15 cellular contexts compared by ENCODE assay signal in the genomic region with DNA sequence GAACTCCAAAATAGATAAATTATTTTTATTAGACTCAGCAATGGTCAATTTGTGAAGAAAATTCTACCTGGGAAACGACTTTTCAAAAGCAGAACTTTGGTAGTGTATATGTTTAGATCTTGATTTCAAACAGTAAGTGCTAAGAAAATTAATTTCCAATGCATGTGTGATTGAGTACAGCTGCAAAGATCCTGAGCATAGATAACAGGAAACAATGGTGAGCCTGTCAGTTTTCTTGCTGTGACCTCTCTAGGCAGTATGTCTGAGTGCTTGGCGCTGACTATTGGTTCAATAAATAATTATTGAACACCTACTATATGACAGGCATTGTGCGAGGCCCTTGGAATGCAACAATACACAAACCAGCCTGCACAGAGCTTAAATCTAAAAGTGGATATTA.
DNase-seq lines count a peak whose midpoint lies in the region; ATAC-seq and TF ChIP-seq lines count a peak whose summit lies in the region.
"Had no signal": no experiment of that assay in that cellular context is flagged by ENCODE, and none has a peak within 500 bp of the region (broad histone marks: within the 10 kb centered on the region; RNA-seq: fewer than 3 reads in every experiment).

No MANE protein-coding gene starts in this region.

- 89% methylated on average over 3 of the region's 3 CpGs for WGBS in mammary epithelial cell (ENCODE audit: low coverage, missing lambda C conversion rate)

- no peaks in the 10 kb centered on the region for H3K27me3 Mint-ChIP-seq in MCF 10A (ENCODE audit: insufficient read depth, unreplicated experiment)
- H3K27me3 Mint-ChIP-seq: CD4-positive, CD25-positive, alpha-beta regulatory T cell had no signal

- no peaks in the 10 kb centered on the region for H4K20me1 ChIP-seq in mammary epithelial cell (ENCODE audit: insufficient read depth, low read length)

- intact Hi-C loops in mammary epithelial cell (cut with micrococcal nuclease) (no loop called here), MCF 10A (cut with micrococcal nuclease) (no loop called here), lower lobe of right lung (cut with DNase I) (no loop called here), cardiac septum (cut with DNase I) (no loop called here)

- H3K9me3 ChIP-seq in mammary epithelial cell (replicated peaks; ENCODE audit: insufficient read depth, low read length) (no peaks in the 10 kb centered on the region), lower lobe of right lung (no peaks in the 10 kb centered on the region)
- H3K9me3 ChIP-seq: BE2C, Caco-2, HAP-1 had no signal

- H3K27ac ChIP-seq in mammary epithelial cell (ENCODE audit: insufficient read depth, low read depth, low read length) (no peak overlapping the region), lower lobe of right lung (no peak overlapping the region)
- H3K27ac ChIP-seq: GM23248, HL-60 had no signal

- no peaks in the 10 kb centered on the region for H3K36me3 Mint-ChIP-seq in MCF 10A (ENCODE audit: insufficient read depth, unreplicated experiment)
- H3K36me3 Mint-ChIP-seq: CD4-positive, CD25-positive, alpha-beta regulatory T cell had no signal

- BruUV-seq in mammary epithelial cell (replicated peaks; lab: Mats Ljungman, UMichigan) (no TSS peak), MCF 10A (replicated peaks; lab: Mats Ljungman, UMichigan) (no TSS peak)

- H3K27ac Mint-ChIP-seq in MCF 10A (ENCODE audit: low read depth, unreplicated experiment), result no peak overlapping the region
- H3K27ac Mint-ChIP-seq: CD4-positive, CD25-positive, alpha-beta regulatory T cell had no signal

- TF ChIP-seq CTCF in mammary epithelial cell (conservative IDR thresholded peaks at IDR 0.05 in 1 of 2, IDR thresholded peaks at IDR 0.05 in 1 of 2; ENCODE audit: extremely low read depth in 1 of 2, insufficient read depth in 1 of 2, low read depth in 1 of 2, low read length in 2 of 2), result no peak
- TF ChIP-seq CTCF in MCF 10A (IDR thresholded peaks at IDR 0.05; ENCODE audit: unreplicated experiment), result no peak
- no peak for TF ChIP-seq CTCF in lower lobe of right lung (IDR thresholded peaks at IDR 0.05)

- dilution Hi-C loops in mammary epithelial cell (cut with HindIII; ENCODE audit: low sequenced_read_pairs), result no loop called here

- H3K4me1 ChIP-seq in mammary epithelial cell (ENCODE audit: insufficient read depth, low read length) (no peaks in the 10 kb centered on the region), lower lobe of right lung (no peaks in the 10 kb centered on the region)
- H3K4me1 ChIP-seq: BE2C, Caco-2, HAP-1 had no signal

- no peak for ATAC-seq in SK-N-SH treated with all-trans-retinoic acid at 6 μM for 48 hours
- ATAC-seq in lower lobe of right lung, result no peak
- ATAC-seq in HG02973 (IDR thresholded peaks at IDR 0.05; ENCODE audit: unreplicated experiment), result no peak

- CTCF ChIA-PET in mammary epithelial cell (lab: Charles Lee; ENCODE audit: low non-redundant PET) (no interaction called here), MCF 10A (lab: Yijun Ruan, JAX) (no interaction called here)

- no peaks in the 10 kb centered on the region for H3K36me3 ChIP-seq in mammary epithelial cell (ENCODE audit: insufficient read depth, low read length)
- no peaks in the 10 kb centered on the region for H3K36me3 ChIP-seq in lower lobe of right lung
- H3K36me3 ChIP-seq: BE2C, HAP-1 had no signal

- H3K4me3 ChIP-seq in mammary epithelial cell (replicated peaks in 1 of 3; ENCODE audit: insufficient read depth in 1 of 3, low read depth in 2 of 3, low read length in 3 of 3) (no peak overlapping the region), lower lobe of right lung (no peak overlapping the region)
- H3K4me3 ChIP-seq: GM23248, HAP-1 had no signal

- peaks cover 11% of the 10 kb centered on the region for H3K9me3 Mint-ChIP-seq in MCF 10A (ENCODE audit: unreplicated experiment)

- H3K4me2 ChIP-seq in mammary epithelial cell (ENCODE audit: insufficient read depth, low read depth, low read length), result no peak overlapping the region

- H3K27me3 ChIP-seq in mammary epithelial cell (ENCODE audit: insufficient read depth, low read length), result no peaks in the 10 kb centered on the region
- H3K27me3 ChIP-seq in lower lobe of right lung (ENCODE audit: low read depth), result no peaks in the 10 kb centered on the region
- H3K27me3 ChIP-seq: BE2C had no signal

- H2AFZ ChIP-seq in mammary epithelial cell (ENCODE audit: low read depth, low read length), result peak overlapping the region; percentile 24
- H2AFZ ChIP-seq: GM23248 had no signal

- no peaks in the 10 kb centered on the region for H3K79me2 ChIP-seq in mammary epithelial cell (ENCODE audit: insufficient read depth, low read length)

- DNase-seq in mammary epithelial cell, result no peak
- DNase-seq in MCF 10A (ENCODE audit: unreplicated experiment), result no peak
- peak; percentile 7 for DNase-seq in NCI-H146 treated with DMSO at 0.1 percent for 48 hours (lab: John Stamatoyannopoulos, UW; ENCODE audit: unreplicated experiment)
- no peak for DNase-seq in lower lobe of right lung
- DNase-seq in cardiac septum (ENCODE audit: low spot score), result no peak
- DNase-seq: ACHN; BE2C; C1 segment of cervical spinal cord; Caco-2; CD4-positive, CD25-positive, alpha-beta regulatory T cell; GM23248 had no signal

- no peaks in the 10 kb centered on the region for H3K4me1 Mint-ChIP-seq in MCF 10A (ENCODE audit: insufficient read depth, unreplicated experiment)
- H3K4me1 Mint-ChIP-seq: CD4-positive, CD25-positive, alpha-beta regulatory T cell had no signal

- POLR2A ChIA-PET in MCF 10A (lab: Yijun Ruan, JAX), result interaction anchor here (0.8 kb wide), 1 partner anchor 22 kb away, joined by 3 read pairs; no protein-coding TSS in a partner anchor

- in situ Hi-C loops in mammary epithelial cell (cut with MboI; ENCODE audit: low sequenced_read_pairs in 2 of 2), result no loop called here

- H3K9ac ChIP-seq in mammary epithelial cell (ENCODE audit: insufficient read depth, low read length), result no peak overlapping the region
- H3K9ac ChIP-seq: GM23248 had no signal

- H3K4me3 Mint-ChIP-seq in MCF 10A (ENCODE audit: unreplicated experiment), result no peak overlapping the region
- H3K4me3 Mint-ChIP-seq: CD4-positive, CD25-positive, alpha-beta regulatory T cell had no signal

TF ChIP-seq in SK-N-SH treated with all-trans-retinoic acid at 6 μM for 48 hours, 23 proteins besides CTCF, POLR2A, EP300 and RAD21:
- TF ChIP-seq ZNF565 (CRISPR knock-in tag; conservative IDR thresholded peaks at IDR 0.05; ENCODE audit: low read depth) (no peak), TCF4 (CRISPR knock-in tag; IDR thresholded peaks at IDR 0.05; ENCODE audit: borderline replicate concordance) (0 out of 2 replicates have a peak, but pooled peaks have one; percentile 19)
